In genomic region chr19:7829561-7830271, GRCh38 we compare ENCODE assay signal across 8 cellular contexts. TPM values are rescaled to one million over a fixed set of nuclear protein-coding genes. Genes with fewer than 3 reads are reported as not detected.
DNase-seq lines count a peak whose midpoint lies in the region; ATAC-seq and TF ChIP-seq lines count a peak whose summit lies in the region.

Gene EVI5L, plus strand, starts transcription at chr19:7830218. Its CDS starts 16,325 bp downstream, at chr19:7846543.

- no peaks in the 10 kb centered on the region; the same call in 2 of the 3 replicates for H3K9me3 Mint-ChIP-seq in GM23338
- no peaks in the 10 kb centered on the region for H3K9me3 Mint-ChIP-seq in activated T-helper 17 cell treated with anti-CD3 and anti-CD28 coated beads, Interleukin-2, amount 50 U/mL, for 72 hours
- no peaks in the 10 kb centered on the region for H3K9me3 Mint-ChIP-seq in naive B cell
- H3K9me3 Mint-ChIP-seq in stimulated activated effector memory CD8-positive, alpha-beta T cell treated with anti-CD3 and anti-CD28 coated beads, Interleukin-12 subunit alpha, Interleukin-12 subunit beta, amount 100 ng/mL, for 72 hours, result no peaks in the 10 kb centered on the region

- peak within 1 kb of the TSS; percentile 84 for H3K4me2 ChIP-seq in GM23338
- H3K4me2 ChIP-seq in fibroblast of lung (ENCODE audit: extremely low read depth, insufficient read depth, low read length), result peak within 1 kb of the TSS; percentile 23

- DNase-seq in DMS79 treated with DMSO at 0.1 percent for 48 hours (lab: John Stamatoyannopoulos, UW), result peak; percentile 99
- peak; percentile 100 for DNase-seq in GM23338 (ENCODE audit: low spot score)
- peak; percentile 100 for DNase-seq in Kasumi-1 (lab: John Stamatoyannopoulos, UW)
- DNase-seq in RKO (ENCODE audit: low spot score), result peak; percentile 100
- DNase-seq in fibroblast of lung (ENCODE audit: low read depth in 2 of 2), result peak; percentile 100
- peak; percentile 100 for DNase-seq in naive B cell
- peak; percentile 99 for DNase-seq in stimulated activated effector memory CD8-positive, alpha-beta T cell treated with anti-CD3 and anti-CD28 coated beads, Interleukin-12 subunit alpha, Interleukin-12 subunit beta, amount 100 ng/mL, for 72 hours (ENCODE audit: low spot score in 2 of 2)

- H3K36me3 Mint-ChIP-seq in GM23338 (ENCODE audit: low read depth), result no peaks in the 10 kb centered on the region
- H3K36me3 Mint-ChIP-seq in activated T-helper 17 cell treated with anti-CD3 and anti-CD28 coated beads, Interleukin-2, amount 50 U/mL, for 72 hours (ENCODE audit: low read depth), result no peaks in the 10 kb centered on the region
- H3K36me3 Mint-ChIP-seq in naive B cell, result no peaks in the 10 kb centered on the region
- peaks cover 5% of the 10 kb centered on the region for H3K36me3 Mint-ChIP-seq in stimulated activated effector memory CD8-positive, alpha-beta T cell treated with anti-CD3 and anti-CD28 coated beads, Interleukin-12 subunit alpha, Interleukin-12 subunit beta, amount 100 ng/mL, for 72 hours

- ATAC-seq in GM23338 (peak; percentile 89), naive B cell (ENCODE audit: low read depth in 2 of 2) (peak; percentile 81 to 85)
- peak; percentile 90 for ATAC-seq in activated T-helper 17 cell treated with anti-CD3 and anti-CD28 coated beads, Interleukin-2, amount 50 U/mL, for 72 hours (replicated peaks)
- ATAC-seq in stimulated activated effector memory CD8-positive, alpha-beta T cell treated with anti-CD3 and anti-CD28 coated beads, Interleukin-12 subunit alpha, Interleukin-12 subunit beta, amount 100 ng/mL, for 72 hours, result peak; percentile 92

- H3K4me1 Mint-ChIP-seq in GM23338 (peaks cover 20% of the 10 kb centered on the region), naive B cell (peaks cover 19 to 28% (median 25%) of the 10 kb centered on the region in 3 donors)
- peaks cover 14% of the 10 kb centered on the region for H3K4me1 Mint-ChIP-seq in activated T-helper 17 cell treated with anti-CD3 and anti-CD28 coated beads, Interleukin-2, amount 50 U/mL, for 72 hours
- peaks cover 29% of the 10 kb centered on the region for H3K4me1 Mint-ChIP-seq in stimulated activated effector memory CD8-positive, alpha-beta T cell treated with anti-CD3 and anti-CD28 coated beads, Interleukin-12 subunit alpha, Interleukin-12 subunit beta, amount 100 ng/mL, for 72 hours

- TF ChIP-seq CTCF in GM23338 (conservative IDR thresholded peaks at IDR 0.05; ENCODE audit: low read depth in 2 of 2) (no peak), fibroblast of lung (conservative IDR thresholded peaks at IDR 0.05 in 1 of 2, IDR thresholded peaks at IDR 0.05 in 1 of 2; ENCODE audit: low read depth in 1 of 2, low read length in 2 of 2) (no peak)

- peak within 1 kb of the TSS; percentile 58 for H3K9ac ChIP-seq in fibroblast of lung (ENCODE audit: insufficient read depth, low read length)

- peak within 1 kb of the TSS; percentile 93 for H3K4me3 Mint-ChIP-seq in GM23338
- peak within 1 kb of the TSS; percentile 91 for H3K4me3 Mint-ChIP-seq in activated T-helper 17 cell treated with anti-CD3 and anti-CD28 coated beads, Interleukin-2, amount 50 U/mL, for 72 hours
- H3K4me3 Mint-ChIP-seq in naive B cell, result peak within 1 kb of the TSS; percentile 84 to 95 (median 88)
- peak within 1 kb of the TSS; percentile 77 for H3K4me3 Mint-ChIP-seq in stimulated activated effector memory CD8-positive, alpha-beta T cell treated with anti-CD3 and anti-CD28 coated beads, Interleukin-12 subunit alpha, Interleukin-12 subunit beta, amount 100 ng/mL, for 72 hours

- H2AFZ ChIP-seq in GM23338 (peak within 1 kb of the TSS; percentile 92; the same call in 1 of the 2 replicates), fibroblast of lung (ENCODE audit: low read length) (peak within 1 kb of the TSS; percentile 67)

- H3K79me2 ChIP-seq in GM23338 (replicated peaks; ENCODE audit: insufficient read depth) (no peaks in the 10 kb centered on the region), fibroblast of lung (ENCODE audit: control insufficient read depth, insufficient read depth, low read length) (no peaks in the 10 kb centered on the region)

- H3K36me3 ChIP-seq in GM23338 (ENCODE audit: insufficient read depth), result no peaks in the 10 kb centered on the region
- H3K36me3 ChIP-seq in fibroblast of lung (ENCODE audit: control insufficient read depth, insufficient read depth, low read length), result no peaks in the 10 kb centered on the region

- H4K20me1 ChIP-seq in GM23338 (replicated peaks; ENCODE audit: insufficient read depth), result no peaks in the 10 kb centered on the region
- no peaks in the 10 kb centered on the region for H4K20me1 ChIP-seq in fibroblast of lung (ENCODE audit: control insufficient read depth, extremely low read depth, insufficient read depth, low read length)

- H3K27ac Mint-ChIP-seq in GM23338 (peak within 1 kb of the TSS; percentile 93), naive B cell (peak within 1 kb of the TSS; percentile 86 to 96 (median 94))
- peak within 1 kb of the TSS; percentile 88 for H3K27ac Mint-ChIP-seq in activated T-helper 17 cell treated with anti-CD3 and anti-CD28 coated beads, Interleukin-2, amount 50 U/mL, for 72 hours
- peak within 1 kb of the TSS; percentile 88 for H3K27ac Mint-ChIP-seq in stimulated activated effector memory CD8-positive, alpha-beta T cell treated with anti-CD3 and anti-CD28 coated beads, Interleukin-12 subunit alpha, Interleukin-12 subunit beta, amount 100 ng/mL, for 72 hours

- H3K9me3 ChIP-seq in fibroblast of lung (ENCODE audit: control insufficient read depth, insufficient read depth, low read depth, low read length), result no peaks in the 10 kb centered on the region

- peaks cover 24% of the 10 kb centered on the region for H3K27me3 Mint-ChIP-seq in GM23338 (ENCODE audit: insufficient read depth, low read depth, poor library complexity)
- H3K27me3 Mint-ChIP-seq in activated T-helper 17 cell treated with anti-CD3 and anti-CD28 coated beads, Interleukin-2, amount 50 U/mL, for 72 hours, result no peaks in the 10 kb centered on the region
- H3K27me3 Mint-ChIP-seq in naive B cell, result no peaks in the 10 kb centered on the region

- H3K27ac ChIP-seq in GM23338 (ENCODE audit: low read depth) (no peak within 1 kb of the TSS), fibroblast of lung (ENCODE audit: insufficient read depth, low read length) (no peak within 1 kb of the TSS)

- 0 out of 2 replicates have a peak, but pooled peaks cover 3% of the 10 kb centered on the region for H3F3A ChIP-seq in GM23338 (replicated peaks; ENCODE audit: low read depth)

- H3K4me1 ChIP-seq in GM23338 (ENCODE audit: insufficient read depth) (peaks cover 8% of the 10 kb centered on the region), fibroblast of lung (ENCODE audit: control insufficient read depth, extremely low read depth, insufficient read depth, low read length) (peaks cover 2% of the 10 kb centered on the region)

- H3K9me2 ChIP-seq in GM23338 (ENCODE audit: insufficient read depth), result no peaks in the 10 kb centered on the region

- H3K27me3 ChIP-seq in GM23338 (ENCODE audit: insufficient read depth) (0 out of 2 replicates have a peak, but pooled peaks cover 6% of the 10 kb centered on the region), fibroblast of lung (ENCODE audit: control insufficient read depth, insufficient read depth, low read length) (no peaks in the 10 kb centered on the region)

- H3K4me3 ChIP-seq in GM23338 (peak within 1 kb of the TSS; percentile 60), fibroblast of lung (replicated peaks in 1 of 4; ENCODE audit: control extremely low read depth in 1 of 4, insufficient read depth in 1 of 4, low read depth in 3 of 4, low read length in 4 of 4) (peak within 1 kb of the TSS; percentile 39 to 61 (median 50))

TF ChIP-seq in GM23338, 12 proteins besides CTCF, POLR2A, EP300 and RAD21:
- TF ChIP-seq CREB1 (CRISPR knock-in tag; IDR thresholded peaks at IDR 0.05; ENCODE audit: low read depth) (peak; percentile 93), JUNB (IDR thresholded peaks at IDR 0.05; ENCODE audit: unreplicated experiment) (no peak)
TF ChIP-seq in GM23338: peak in this region for 1.

RNA-seq across cellular contexts. Expression of gene EVI5L, which starts in this region (rescaled TPM):
- total RNA-seq in GM23338 (2014; rRNA removed; shearing (Covaris generic)), result 14.0 and 16.2 TPM in 2 replicates
- polyA plus RNA-seq in GM23338 (2016; fragmentation: Nextera tagmentation; extraction: Ambion mirVana), result 4.3 and 4.5 TPM in 2 replicates
- total RNA-seq in activated T-helper 17 cell treated with anti-CD3 and anti-CD28 coated beads, Interleukin-2, amount 50 U/mL, for 72 hours, result 1 to 10 TPM; 3.6 to 4.5 TPM
- total RNA-seq in fibroblast of lung, result 13.4 and 16.5 TPM in 2 replicates
- polyA plus RNA-seq in fibroblast of lung, result 8.8 and 10.4 TPM in 2 replicates
- 15.7 and 16.1 TPM in 2 replicates for polyA plus RNA-seq in fibroblast of lung (2012)
- 49.8 and 76.3 TPM in 2 replicates for polyA minus RNA-seq in fibroblast of lung (ENCODE audit: low replicate concordance)
- 1 to 10 TPM in 5 of 6 donors, under 1 TPM in 1; 0.63 to 4.0 (median 1.6) TPM for polyA plus RNA-seq in naive B cell (ENCODE audit: low read depth in 6 of 6)
